9 cellular contexts compared by ENCODE assay signal in genomic region chr6:42963855-42964605, GRCh38. TPM values are rescaled to one million over a fixed set of nuclear protein-coding genes. Genes with fewer than 3 reads are reported as not detected.
DNase-seq lines count a peak whose midpoint lies in the region; ATAC-seq lines count a peak whose summit lies in the region.
"Had no signal": no experiment of that assay in that cellular context is flagged by ENCODE, and none has a peak within 500 bp of the region (broad histone marks: within the 10 kb centered on the region; RNA-seq: fewer than 3 reads in every experiment).

No MANE protein-coding gene starts in this region.

- ATAC-seq in HG03159 (IDR thresholded peaks at IDR 0.05; ENCODE audit: unreplicated experiment), result no peak
- ATAC-seq in left ventricle myocardium superior, result no peak

- intact Hi-C loops in left ventricle myocardium superior (cut with micrococcal nuclease), result no loop called here

- DNase-seq in NCI-H2171 treated with DMSO at 0.1 percent for 48 hours (lab: John Stamatoyannopoulos, UW) (peak; percentile 27), NCI-H2171 (lab: John Stamatoyannopoulos, UW) (no peak), LHCN-M2 (ENCODE audit: low read depth) (peak; percentile 38), iris pigment epithelial cell (ENCODE audit: low read depth) (peak; percentile 61), nucleus accumbens (lab: John Stamatoyannopoulos, UW) (no peak), left ventricle myocardium superior (no peak)
- DNase-seq in activated CD4-positive, alpha-beta T cell treated with anti-CD3 and anti-CD28 coated beads, Interleukin-2, amount 50 U/mL, for 4 hours, result peak; percentile 25 to 31

RNA-seq across cellular contexts. Expression of gene GNMT, which starts 3.5 kb away (rescaled TPM):
- not detected in 2 replicates for total RNA-seq in LHCN-M2 (2014; rRNA removed)
- 0.64 TPM for polyA plus RNA-seq in LHCN-M2 (2012)
- 2.0 TPM for total RNA-seq in left ventricle myocardium superior

RNA-seq across cellular contexts. Expression of gene PEX6, which starts 15.0 kb away (rescaled TPM):
- total RNA-seq in LHCN-M2 (2014; rRNA removed), result 20.8 and 22.3 TPM in 2 replicates
- polyA plus RNA-seq in LHCN-M2 (2012), result 13.2 TPM
- total RNA-seq in left ventricle myocardium superior, result 27.8 TPM

RNA-seq across cellular contexts. Expression of gene PPP2R5D, which starts 20.3 kb away (rescaled TPM):
- total RNA-seq in LHCN-M2 (2014; rRNA removed), result 61.3 and 61.7 TPM in 2 replicates
- polyA plus RNA-seq in LHCN-M2 (2012), result 46.1 TPM
- total RNA-seq in left ventricle myocardium superior, result 40.3 TPM

RNA-seq across cellular contexts. Expression of gene CNPY3, which starts 34.8 kb away (rescaled TPM):
- 40.1 and 45.9 TPM in 2 replicates for total RNA-seq in LHCN-M2 (2014; rRNA removed)
- 39.2 TPM for polyA plus RNA-seq in LHCN-M2 (2012)
- total RNA-seq in left ventricle myocardium superior, result 19.5 TPM

RNA-seq across cellular contexts. Expression of gene PTCRA, which starts 48.2 kb away (rescaled TPM):
- not detected in 2 replicates for total RNA-seq in LHCN-M2 (2014; rRNA removed)
- not detected for polyA plus RNA-seq in LHCN-M2 (2012)
- total RNA-seq in left ventricle myocardium superior, result not detected
- polyA plus RNA-seq: neural cell had no signal

Comparison
In these comparisons a context has a peak if more than half of its experiments do, and no peak if none do; other contexts are left out.
1. DNase-seq: peak in NCI-H2171 treated with DMSO at 0.1 percent for 48 hours (single experiment), LHCN-M2 (single experiment), activated CD4-positive, alpha-beta T cell treated with anti-CD3 and anti-CD28 coated beads, Interleukin-2, amount 50 U/mL, for 4 hours (2 of 2) and iris pigment epithelial cell (single experiment); none in NCI-H2171 (single experiment), nucleus accumbens (0 of 56) and left ventricle myocardium superior (single experiment).